1 cellular context compared by ENCODE assay signal in the genomic region with DNA sequence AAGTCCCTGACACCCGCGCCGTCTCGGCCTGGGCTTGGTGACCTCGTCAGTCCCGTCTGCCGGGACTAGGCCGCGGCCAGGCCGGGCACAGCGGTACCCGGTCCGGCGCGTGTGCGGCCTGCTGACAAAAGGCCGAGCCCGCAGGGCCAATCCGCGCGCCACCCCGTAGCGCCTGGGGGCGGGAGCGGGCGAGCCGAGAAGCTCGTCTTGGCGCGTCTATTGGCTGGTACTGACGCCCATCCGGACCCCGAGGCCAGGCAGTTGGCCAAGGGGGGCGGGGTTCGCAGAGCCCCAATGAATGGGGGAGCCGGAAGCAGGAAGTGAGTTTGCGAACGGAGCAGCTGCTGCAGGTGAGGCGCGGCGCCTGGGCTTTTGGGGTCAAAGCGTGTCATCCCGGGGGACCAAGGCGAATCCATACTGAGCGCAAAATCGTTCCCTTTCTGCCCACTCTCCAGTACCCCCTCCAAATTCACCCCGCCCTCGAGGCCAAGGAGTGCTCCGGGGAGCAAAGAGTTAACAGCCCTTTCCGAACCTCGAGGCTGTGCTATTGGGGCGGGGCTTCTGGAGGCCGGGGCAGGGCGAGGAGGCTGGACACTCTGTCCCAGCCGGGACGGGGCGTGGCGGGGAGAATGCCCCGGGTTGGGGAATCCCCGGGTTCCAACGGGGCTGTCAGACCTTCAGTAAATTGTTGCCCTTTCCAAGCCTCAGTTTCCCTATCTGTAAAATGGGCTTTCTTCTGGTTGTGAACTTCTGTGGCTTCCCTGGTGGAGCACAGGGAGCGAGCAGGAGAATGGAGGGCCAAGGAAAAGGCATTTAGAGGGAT.
TF ChIP-seq lines count a peak whose summit lies in the region.

A gene with protein sequence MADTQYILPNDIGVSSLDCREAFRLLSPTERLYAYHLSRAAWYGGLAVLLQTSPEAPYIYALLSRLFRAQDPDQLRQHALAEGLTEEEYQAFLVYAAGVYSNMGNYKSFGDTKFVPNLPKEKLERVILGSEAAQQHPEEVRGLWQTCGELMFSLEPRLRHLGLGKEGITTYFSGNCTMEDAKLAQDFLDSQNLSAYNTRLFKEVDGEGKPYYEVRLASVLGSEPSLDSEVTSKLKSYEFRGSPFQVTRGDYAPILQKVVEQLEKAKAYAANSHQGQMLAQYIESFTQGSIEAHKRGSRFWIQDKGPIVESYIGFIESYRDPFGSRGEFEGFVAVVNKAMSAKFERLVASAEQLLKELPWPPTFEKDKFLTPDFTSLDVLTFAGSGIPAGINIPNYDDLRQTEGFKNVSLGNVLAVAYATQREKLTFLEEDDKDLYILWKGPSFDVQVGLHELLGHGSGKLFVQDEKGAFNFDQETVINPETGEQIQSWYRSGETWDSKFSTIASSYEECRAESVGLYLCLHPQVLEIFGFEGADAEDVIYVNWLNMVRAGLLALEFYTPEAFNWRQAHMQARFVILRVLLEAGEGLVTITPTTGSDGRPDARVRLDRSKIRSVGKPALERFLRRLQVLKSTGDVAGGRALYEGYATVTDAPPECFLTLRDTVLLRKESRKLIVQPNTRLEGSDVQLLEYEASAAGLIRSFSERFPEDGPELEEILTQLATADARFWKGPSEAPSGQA (plus strand): TSS at position 319 of the 823 bp plus-strand sequence. CDS start 1,767 bp downstream, outside the sequence.

TF ChIP-seq in HepG2, 621 proteins besides CTCF, POLR2A, EP300 and RAD21 (continued from another document and continues in another):
- TF ChIP-seq, protein P1, sequence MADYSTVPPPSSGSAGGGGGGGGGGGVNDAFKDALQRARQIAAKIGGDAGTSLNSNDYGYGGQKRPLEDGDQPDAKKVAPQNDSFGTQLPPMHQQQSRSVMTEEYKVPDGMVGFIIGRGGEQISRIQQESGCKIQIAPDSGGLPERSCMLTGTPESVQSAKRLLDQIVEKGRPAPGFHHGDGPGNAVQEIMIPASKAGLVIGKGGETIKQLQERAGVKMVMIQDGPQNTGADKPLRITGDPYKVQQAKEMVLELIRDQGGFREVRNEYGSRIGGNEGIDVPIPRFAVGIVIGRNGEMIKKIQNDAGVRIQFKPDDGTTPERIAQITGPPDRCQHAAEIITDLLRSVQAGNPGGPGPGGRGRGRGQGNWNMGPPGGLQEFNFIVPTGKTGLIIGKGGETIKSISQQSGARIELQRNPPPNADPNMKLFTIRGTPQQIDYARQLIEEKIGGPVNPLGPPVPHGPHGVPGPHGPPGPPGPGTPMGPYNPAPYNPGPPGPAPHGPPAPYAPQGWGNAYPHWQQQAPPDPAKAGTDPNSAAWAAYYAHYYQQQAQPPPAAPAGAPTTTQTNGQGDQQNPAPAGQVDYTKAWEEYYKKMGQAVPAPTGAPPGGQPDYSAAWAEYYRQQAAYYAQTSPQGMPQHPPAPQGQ (CRISPR knock-in tag; IDR thresholded peaks at IDR 0.05; ENCODE audit: borderline replicate concordance): no peak
- TF ChIP-seq, protein P2, sequence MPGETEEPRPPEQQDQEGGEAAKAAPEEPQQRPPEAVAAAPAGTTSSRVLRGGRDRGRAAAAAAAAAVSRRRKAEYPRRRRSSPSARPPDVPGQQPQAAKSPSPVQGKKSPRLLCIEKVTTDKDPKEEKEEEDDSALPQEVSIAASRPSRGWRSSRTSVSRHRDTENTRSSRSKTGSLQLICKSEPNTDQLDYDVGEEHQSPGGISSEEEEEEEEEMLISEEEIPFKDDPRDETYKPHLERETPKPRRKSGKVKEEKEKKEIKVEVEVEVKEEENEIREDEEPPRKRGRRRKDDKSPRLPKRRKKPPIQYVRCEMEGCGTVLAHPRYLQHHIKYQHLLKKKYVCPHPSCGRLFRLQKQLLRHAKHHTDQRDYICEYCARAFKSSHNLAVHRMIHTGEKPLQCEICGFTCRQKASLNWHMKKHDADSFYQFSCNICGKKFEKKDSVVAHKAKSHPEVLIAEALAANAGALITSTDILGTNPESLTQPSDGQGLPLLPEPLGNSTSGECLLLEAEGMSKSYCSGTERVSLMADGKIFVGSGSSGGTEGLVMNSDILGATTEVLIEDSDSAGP (CRISPR knock-in tag; IDR thresholded peaks at IDR 0.05; ENCODE audit: borderline replicate concordance): peak; percentile 90
- TF ChIP-seq STAG1 (CRISPR knock-in tag; IDR thresholded peaks at IDR 0.05): no peak
- TF ChIP-seq ZNF772 (CRISPR knock-in tag; IDR thresholded peaks at IDR 0.05): peak; percentile 76
- no peak for TF ChIP-seq TARDBP (CRISPR knock-in tag; IDR thresholded peaks at IDR 0.05)
- TF ChIP-seq THAP11 (CRISPR knock-in tag; IDR thresholded peaks at IDR 0.05): peak; percentile 82
- TF ChIP-seq MYNN (CRISPR knock-in tag; IDR thresholded peaks at IDR 0.05; ENCODE audit: low read depth): no peak; the same call in 1 of the 2 replicates
- no peak for TF ChIP-seq HOXD1 (CRISPR knock-in tag; IDR thresholded peaks at IDR 0.05)
- TF ChIP-seq ZNF292 (CRISPR knock-in tag; IDR thresholded peaks at IDR 0.05; ENCODE audit: borderline replicate concordance, low read depth): no peak; the same call in 1 of the 2 replicates
- TF ChIP-seq, protein P3, sequence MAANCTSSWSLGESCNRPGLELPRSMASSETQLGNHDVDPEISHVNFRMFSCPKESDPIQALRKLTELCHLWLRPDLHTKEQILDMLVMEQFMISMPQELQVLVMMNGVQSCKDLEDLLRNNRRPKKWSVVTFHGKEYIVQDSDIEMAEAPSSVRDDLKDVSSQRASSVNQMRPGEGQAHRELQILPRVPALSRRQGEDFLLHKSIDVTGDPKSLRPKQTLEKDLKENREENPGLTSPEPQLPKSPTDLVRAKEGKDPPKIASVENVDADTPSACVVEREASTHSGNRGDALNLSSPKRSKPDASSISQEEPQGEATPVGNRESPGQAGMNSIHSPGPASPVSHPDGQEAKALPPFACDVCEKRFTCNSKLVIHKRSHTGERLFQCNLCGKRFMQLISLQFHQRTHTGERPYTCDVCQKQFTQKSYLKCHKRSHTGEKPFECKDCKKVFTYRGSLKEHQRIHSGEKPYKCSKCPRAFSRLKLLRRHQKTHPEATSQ (CRISPR knock-in tag; IDR thresholded peaks at IDR 0.05; ENCODE audit: borderline replicate concordance): 0 out of 2 replicates have a peak, but pooled peaks have one; percentile 44
- TF ChIP-seq FOSL2 (CRISPR knock-in tag; IDR thresholded peaks at IDR 0.05): peak; percentile 39; the same call in 1 of the 2 replicates
- no peak; the same call in 1 of the 2 replicates for TF ChIP-seq NKX3-1 (CRISPR knock-in tag; IDR thresholded peaks at IDR 0.05)
- TF ChIP-seq JUNB (CRISPR knock-in tag; IDR thresholded peaks at IDR 0.05; ENCODE audit: borderline replicate concordance): no peak
- no peak for TF ChIP-seq JUND (CRISPR knock-in tag; IDR thresholded peaks at IDR 0.05)
- no peak; the same call in 1 of the 2 replicates for TF ChIP-seq ZSCAN9 (CRISPR knock-in tag; IDR thresholded peaks at IDR 0.05; ENCODE audit: borderline replicate concordance)
- TF ChIP-seq ARNT2 (CRISPR knock-in tag; IDR thresholded peaks at IDR 0.05; ENCODE audit: low read depth): peak; percentile 92
- no peak for TF ChIP-seq BRCA1 (CRISPR knock-in tag; IDR thresholded peaks at IDR 0.05)
- TF ChIP-seq NR2C2 (CRISPR knock-in tag; IDR thresholded peaks at IDR 0.05; ENCODE audit: borderline replicate concordance): peak; percentile 73
- 0 out of 2 replicates have a peak, but pooled peaks have one; percentile 20 for TF ChIP-seq SP140L (CRISPR knock-in tag; IDR thresholded peaks at IDR 0.05; ENCODE audit: borderline replicate concordance)
- no peak for TF ChIP-seq CENPT (CRISPR knock-in tag; IDR thresholded peaks at IDR 0.05; ENCODE audit: low read depth)
- TF ChIP-seq, protein P4, sequence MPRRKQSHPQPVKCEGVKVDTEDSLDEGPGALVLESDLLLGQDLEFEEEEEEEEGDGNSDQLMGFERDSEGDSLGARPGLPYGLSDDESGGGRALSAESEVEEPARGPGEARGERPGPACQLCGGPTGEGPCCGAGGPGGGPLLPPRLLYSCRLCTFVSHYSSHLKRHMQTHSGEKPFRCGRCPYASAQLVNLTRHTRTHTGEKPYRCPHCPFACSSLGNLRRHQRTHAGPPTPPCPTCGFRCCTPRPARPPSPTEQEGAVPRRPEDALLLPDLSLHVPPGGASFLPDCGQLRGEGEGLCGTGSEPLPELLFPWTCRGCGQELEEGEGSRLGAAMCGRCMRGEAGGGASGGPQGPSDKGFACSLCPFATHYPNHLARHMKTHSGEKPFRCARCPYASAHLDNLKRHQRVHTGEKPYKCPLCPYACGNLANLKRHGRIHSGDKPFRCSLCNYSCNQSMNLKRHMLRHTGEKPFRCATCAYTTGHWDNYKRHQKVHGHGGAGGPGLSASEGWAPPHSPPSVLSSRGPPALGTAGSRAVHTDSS (CRISPR knock-in tag; conservative IDR thresholded peaks at IDR 0.05): no peak
- TF ChIP-seq EZH2 (conservative IDR thresholded peaks at IDR 0.05; ENCODE audit: low read depth, low read length): no peak
- TF ChIP-seq SPEN (CRISPR knock-in tag; IDR thresholded peaks at IDR 0.05; ENCODE audit: low read depth): peak; percentile 96
- 0 out of 2 replicates have a peak, but pooled peaks have one; percentile 68 for TF ChIP-seq ZNF101 (CRISPR knock-in tag; IDR thresholded peaks at IDR 0.05; ENCODE audit: borderline replicate concordance, low read depth)
- peak; percentile 90 for TF ChIP-seq HDAC1 (CRISPR knock-in tag; IDR thresholded peaks at IDR 0.05)
- no peak for TF ChIP-seq PCBP2 (optimal IDR thresholded peaks at IDR 0.05; ENCODE audit: low read depth, low read length, poor library complexity, severe bottlenecking)
- no peak for TF ChIP-seq ZEB1 (IDR thresholded peaks at IDR 0.05; ENCODE audit: insufficient replicate concordance, low read depth)
- TF ChIP-seq ZNF549 (CRISPR knock-in tag; IDR thresholded peaks at IDR 0.05): no peak
- TF ChIP-seq SMAD9 (CRISPR knock-in tag; IDR thresholded peaks at IDR 0.05): no peak
- no peak for TF ChIP-seq SETDB1 (CRISPR knock-in tag; IDR thresholded peaks at IDR 0.05; ENCODE audit: borderline replicate concordance)
- TF ChIP-seq ZNF430 (CRISPR knock-in tag; IDR thresholded peaks at IDR 0.05): peak; percentile 94
- TF ChIP-seq, protein P5, sequence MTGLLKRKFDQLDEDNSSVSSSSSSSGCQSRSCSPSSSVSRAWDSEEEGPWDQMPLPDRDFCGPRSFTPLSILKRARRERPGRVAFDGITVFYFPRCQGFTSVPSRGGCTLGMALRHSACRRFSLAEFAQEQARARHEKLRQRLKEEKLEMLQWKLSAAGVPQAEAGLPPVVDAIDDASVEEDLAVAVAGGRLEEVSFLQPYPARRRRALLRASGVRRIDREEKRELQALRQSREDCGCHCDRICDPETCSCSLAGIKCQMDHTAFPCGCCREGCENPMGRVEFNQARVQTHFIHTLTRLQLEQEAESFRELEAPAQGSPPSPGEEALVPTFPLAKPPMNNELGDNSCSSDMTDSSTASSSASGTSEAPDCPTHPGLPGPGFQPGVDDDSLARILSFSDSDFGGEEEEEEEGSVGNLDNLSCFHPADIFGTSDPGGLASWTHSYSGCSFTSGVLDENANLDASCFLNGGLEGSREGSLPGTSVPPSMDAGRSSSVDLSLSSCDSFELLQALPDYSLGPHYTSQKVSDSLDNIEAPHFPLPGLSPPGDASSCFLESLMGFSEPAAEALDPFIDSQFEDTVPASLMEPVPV (CRISPR knock-in tag; IDR thresholded peaks at IDR 0.05): peak; percentile 81; the same call in 1 of the 2 replicates
- no peak; the same call in 1 of the 2 replicates for TF ChIP-seq TBX3 (IDR thresholded peaks at IDR 0.05; ENCODE audit: borderline replicate concordance)
- TF ChIP-seq ZNF782 (CRISPR knock-in tag; IDR thresholded peaks at IDR 0.05; ENCODE audit: borderline replicate concordance): no peak
- TF ChIP-seq, protein P6, sequence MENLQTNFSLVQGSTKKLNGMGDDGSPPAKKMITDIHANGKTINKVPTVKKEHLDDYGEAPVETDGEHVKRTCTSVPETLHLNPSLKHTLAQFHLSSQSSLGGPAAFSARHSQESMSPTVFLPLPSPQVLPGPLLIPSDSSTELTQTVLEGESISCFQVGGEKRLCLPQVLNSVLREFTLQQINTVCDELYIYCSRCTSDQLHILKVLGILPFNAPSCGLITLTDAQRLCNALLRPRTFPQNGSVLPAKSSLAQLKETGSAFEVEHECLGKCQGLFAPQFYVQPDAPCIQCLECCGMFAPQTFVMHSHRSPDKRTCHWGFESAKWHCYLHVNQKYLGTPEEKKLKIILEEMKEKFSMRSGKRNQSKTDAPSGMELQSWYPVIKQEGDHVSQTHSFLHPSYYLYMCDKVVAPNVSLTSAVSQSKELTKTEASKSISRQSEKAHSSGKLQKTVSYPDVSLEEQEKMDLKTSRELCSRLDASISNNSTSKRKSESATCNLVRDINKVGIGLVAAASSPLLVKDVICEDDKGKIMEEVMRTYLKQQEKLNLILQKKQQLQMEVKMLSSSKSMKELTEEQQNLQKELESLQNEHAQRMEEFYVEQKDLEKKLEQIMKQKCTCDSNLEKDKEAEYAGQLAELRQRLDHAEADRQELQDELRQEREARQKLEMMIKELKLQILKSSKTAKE (CRISPR knock-in tag; IDR thresholded peaks at IDR 0.05; ENCODE audit: borderline replicate concordance): 0 out of 2 replicates have a peak, but pooled peaks have one; percentile 5
- TF ChIP-seq, protein P7, sequence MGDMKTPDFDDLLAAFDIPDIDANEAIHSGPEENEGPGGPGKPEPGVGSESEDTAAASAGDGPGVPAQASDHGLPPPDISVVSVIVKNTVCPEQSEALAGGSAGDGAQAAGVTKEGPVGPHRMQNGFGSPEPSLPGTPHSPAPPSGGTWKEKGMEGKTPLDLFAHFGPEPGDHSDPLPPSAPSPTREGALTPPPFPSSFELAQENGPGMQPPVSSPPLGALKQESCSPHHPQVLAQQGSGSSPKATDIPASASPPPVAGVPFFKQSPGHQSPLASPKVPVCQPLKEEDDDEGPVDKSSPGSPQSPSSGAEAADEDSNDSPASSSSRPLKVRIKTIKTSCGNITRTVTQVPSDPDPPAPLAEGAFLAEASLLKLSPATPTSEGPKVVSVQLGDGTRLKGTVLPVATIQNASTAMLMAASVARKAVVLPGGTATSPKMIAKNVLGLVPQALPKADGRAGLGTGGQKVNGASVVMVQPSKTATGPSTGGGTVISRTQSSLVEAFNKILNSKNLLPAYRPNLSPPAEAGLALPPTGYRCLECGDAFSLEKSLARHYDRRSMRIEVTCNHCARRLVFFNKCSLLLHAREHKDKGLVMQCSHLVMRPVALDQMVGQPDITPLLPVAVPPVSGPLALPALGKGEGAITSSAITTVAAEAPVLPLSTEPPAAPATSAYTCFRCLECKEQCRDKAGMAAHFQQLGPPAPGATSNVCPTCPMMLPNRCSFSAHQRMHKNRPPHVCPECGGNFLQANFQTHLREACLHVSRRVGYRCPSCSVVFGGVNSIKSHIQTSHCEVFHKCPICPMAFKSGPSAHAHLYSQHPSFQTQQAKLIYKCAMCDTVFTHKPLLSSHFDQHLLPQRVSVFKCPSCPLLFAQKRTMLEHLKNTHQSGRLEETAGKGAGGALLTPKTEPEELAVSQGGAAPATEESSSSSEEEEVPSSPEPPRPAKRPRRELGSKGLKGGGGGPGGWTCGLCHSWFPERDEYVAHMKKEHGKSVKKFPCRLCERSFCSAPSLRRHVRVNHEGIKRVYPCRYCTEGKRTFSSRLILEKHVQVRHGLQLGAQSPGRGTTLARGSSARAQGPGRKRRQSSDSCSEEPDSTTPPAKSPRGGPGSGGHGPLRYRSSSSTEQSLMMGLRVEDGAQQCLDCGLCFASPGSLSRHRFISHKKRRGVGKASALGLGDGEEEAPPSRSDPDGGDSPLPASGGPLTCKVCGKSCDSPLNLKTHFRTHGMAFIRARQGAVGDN (CRISPR knock-in tag; IDR thresholded peaks at IDR 0.05): peak; percentile 98
- TF ChIP-seq ZFP90 (CRISPR knock-in tag; IDR thresholded peaks at IDR 0.05; ENCODE audit: borderline replicate concordance): no peak
- 0 out of 2 replicates have a peak, but pooled peaks have one; percentile 18 for TF ChIP-seq ZNF572 (CRISPR knock-in tag; IDR thresholded peaks at IDR 0.05)
- TF ChIP-seq RCOR2 (CRISPR knock-in tag; IDR thresholded peaks at IDR 0.05): peak; percentile 75; the same call in 1 of the 2 replicates
